ENCODE assay signal across 23 cellular contexts in the genomic region with DNA sequence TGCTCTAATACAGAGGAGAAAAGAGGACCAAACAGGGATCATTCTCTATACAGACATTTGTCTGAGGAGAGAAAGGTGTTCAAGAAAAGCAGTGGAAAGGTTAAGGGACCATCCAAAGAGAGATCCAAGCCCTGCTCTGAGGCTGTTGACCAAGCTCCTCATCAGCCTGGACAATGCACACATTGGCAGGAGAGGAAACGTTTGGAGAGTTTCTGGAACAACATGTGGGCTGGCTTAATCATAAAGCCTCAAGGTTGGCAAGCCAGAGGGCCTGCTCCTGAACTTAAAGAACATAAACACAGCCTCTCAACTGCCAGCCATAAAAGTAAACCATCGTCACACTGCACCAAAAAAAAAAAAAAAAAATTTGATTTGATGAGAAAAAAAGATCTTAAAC.
DNase-seq lines count a peak whose midpoint lies in the region; ATAC-seq and TF ChIP-seq lines count a peak whose summit lies in the region.
"Had no signal": no experiment of that assay in that cellular context is flagged by ENCODE, and none has a peak within 500 bp of the region (broad histone marks: within the 10 kb centered on the region; RNA-seq: fewer than 3 reads in every experiment).

No MANE protein-coding gene starts in this region.

- peaks cover 11% of the 10 kb centered on the region for H3K4me1 Mint-ChIP-seq in activated T-cell treated with anti-CD3 and anti-CD28 coated beads, Interleukin-2, amount 50 U/mL, for 72 hours (ENCODE audit: low read depth)
- H3K4me1 Mint-ChIP-seq: B cell; CD8-positive, alpha-beta memory T cell had no signal

- no peaks in the 10 kb centered on the region for H3K36me3 Mint-ChIP-seq in activated T-cell treated with anti-CD3 and anti-CD28 coated beads, Interleukin-2, amount 50 U/mL, for 72 hours (ENCODE audit: insufficient read depth in 2 of 2)
- H3K36me3 Mint-ChIP-seq: CD8-positive, alpha-beta memory T cell had no signal

- H3K36me3 ChIP-seq in RWPE2 (ENCODE audit: low read depth), result no peaks in the 10 kb centered on the region
- H3K36me3 ChIP-seq: brain microvascular endothelial cell, neutrophil, prostate gland, stomach, tibial nerve had no signal

- H3K4me3 Mint-ChIP-seq in activated T-cell treated with anti-CD3 and anti-CD28 coated beads, Interleukin-2, amount 50 U/mL, for 72 hours, result no peak overlapping the region
- H3K4me3 Mint-ChIP-seq: B cell; CD8-positive, alpha-beta memory T cell; T-helper 1 cell treated with Interleukin-12 subunit alpha and Interleukin-12 subunit beta and Interleukin-4 antibody, amounts not matched to agents 30 μg/mL and 1 μg/mL, for 36 hours had no signal

- no peak for TF ChIP-seq CTCF in RWPE2 (IDR thresholded peaks at IDR 0.05; ENCODE audit: poor library complexity, severe bottlenecking)
- no peak for TF ChIP-seq CTCF in fibroblast of the aortic adventitia (IDR thresholded peaks at IDR 0.05; ENCODE audit: insufficient read depth, low read length)

- H3K4me3 ChIP-seq in RWPE2 (ENCODE audit: severe bottlenecking) (no peak overlapping the region), fibroblast of the aortic adventitia (ENCODE audit: low read depth, low read length) (no peak overlapping the region)
- H3K4me3 ChIP-seq: K562, prostate gland, stomach, tibial nerve had no signal

- H3K27me3 ChIP-seq in RWPE2 (ENCODE audit: insufficient read depth, poor library complexity, severe bottlenecking), result no peaks in the 10 kb centered on the region
- H3K27me3 ChIP-seq: brain microvascular endothelial cell, neutrophil, stomach, tibial nerve had no signal

- H3K27ac ChIP-seq in RWPE2 (ENCODE audit: poor library complexity, severe bottlenecking) (no peak overlapping the region), temporal lobe (ENCODE audit: low read depth, low read length) (peak overlapping the region; percentile 17)
- H3K27ac ChIP-seq: brain microvascular endothelial cell, neutrophil, prostate gland, stomach, tibial nerve had no signal

- H3K27me3 Mint-ChIP-seq in activated T-cell treated with anti-CD3 and anti-CD28 coated beads, Interleukin-2, amount 50 U/mL, for 72 hours (ENCODE audit: low read depth), result no peaks in the 10 kb centered on the region

- peaks cover 3% of the 10 kb centered on the region for H3K4me1 ChIP-seq in RWPE2 (ENCODE audit: insufficient read depth, poor library complexity, severe bottlenecking)
- H3K4me1 ChIP-seq: prostate gland, stomach, tibial nerve had no signal

- no peaks in the 10 kb centered on the region for H3K9me3 ChIP-seq in RWPE2 (ENCODE audit: severe bottlenecking)
- H3K9me3 ChIP-seq: neutrophil, prostate gland, stomach, tibial nerve had no signal

- H3K27ac Mint-ChIP-seq in activated T-cell treated with anti-CD3 and anti-CD28 coated beads, Interleukin-2, amount 50 U/mL, for 72 hours, result peak overlapping the region; percentile 10
- H3K27ac Mint-ChIP-seq: B cell; CD8-positive, alpha-beta memory T cell; T-helper 1 cell treated with Interleukin-12 subunit alpha and Interleukin-12 subunit beta and Interleukin-4 antibody, amounts not matched to agents 30 μg/mL and 1 μg/mL, for 36 hours had no signal

- DNase-seq in activated T-cell treated with anti-CD3 and anti-CD28 coated beads, Interleukin-2, amount 50 U/mL, for 72 hours, result no peak
- DNase-seq in activated T-cell treated with anti-CD3 and anti-CD28 coated beads for 4 hours, result no peak
- no peak for DNase-seq in RWPE2 (ENCODE audit: low spot score)
- peak; percentile 15 for DNase-seq in fibroblast of the aortic adventitia (ENCODE audit: low read depth)
- DNase-seq in AG08395 (ENCODE audit: low spot score), result no peak
- no peak for DNase-seq in stimulated activated CD4-positive, alpha-beta T cell treated with anti-CD3 and anti-CD28 coated beads, Interleukin-12 subunit alpha, Interleukin-12 subunit beta, amount 100 ng/mL, for 4 hours
- DNase-seq: activated CD4-positive, alpha-beta T cell treated with anti-CD3 and anti-CD28 coated beads for 1 hour; activated gamma-delta T cell; brain microvascular endothelial cell; CD8-positive, alpha-beta memory T cell; mesenchymal stem cell; NCI-H1417; NCI-H2029 treated with DMSO at 0.1 percent for 48 hours; NCI-H526; stomach had no signal

- peak; percentile 23 to 42 for ATAC-seq in activated T-cell treated with anti-CD3 and anti-CD28 coated beads, Interleukin-2, amount 50 U/mL, for 72 hours (replicated peaks in 1 of 2)
- ATAC-seq in RWPE2 (ENCODE audit: low read depth) (0 out of 3 replicates have a peak, but pooled peaks have one; percentile 18), GM21723 (IDR thresholded peaks at IDR 0.05; ENCODE audit: unreplicated experiment) (no peak)
- ATAC-seq: K562 had no signal

- H3K9me3 Mint-ChIP-seq in activated T-cell treated with anti-CD3 and anti-CD28 coated beads, Interleukin-2, amount 50 U/mL, for 72 hours, result no peaks in the 10 kb centered on the region
- H3K9me3 Mint-ChIP-seq: CD8-positive, alpha-beta memory T cell; T-helper 1 cell treated with Interleukin-12 subunit alpha and Interleukin-12 subunit beta and Interleukin-4 antibody, amounts not matched to agents 30 μg/mL and 1 μg/mL, for 36 hours had no signal
